Comparison of ENCODE assay signal across 12 cellular contexts in genomic region chr5:139383275-139383992, GRCh38. TPM values are rescaled to one million over a fixed set of nuclear protein-coding genes. Genes with fewer than 3 reads are reported as not detected.
DNase-seq lines count a peak whose midpoint lies in the region; ATAC-seq, FAIRE-seq and TF ChIP-seq lines count a peak whose summit lies in the region.
"Had no signal": no experiment of that assay in that cellular context is flagged by ENCODE, and none has a peak within 500 bp of the region (broad histone marks: within the 10 kb centered on the region; RNA-seq: fewer than 3 reads in every experiment).

SLC23A1 (minus strand) TSS chr5:139383297; CDS start chr5:139383253, 44 bp downstream.

- no peaks in the 10 kb centered on the region for H3K27me3 Mint-ChIP-seq in CD4-positive, alpha-beta T cell
- H3K27me3 Mint-ChIP-seq: stimulated activated naive CD8-positive, alpha-beta T cell treated with anti-CD3 and anti-CD28 coated beads, Interleukin-15, Interleukin-2, amounts not matched to agents 100 ng/mL and 50 ng/mL, for 24 hours had no signal

- POLR2A ChIA-PET in CD4-positive, alpha-beta T cell (lab: Charles Lee): no interaction called here
- POLR2A ChIA-PET in GM12878 (lab: Charles Lee): no interaction called here

- no peak within 1 kb of the TSS for H3K9ac ChIP-seq in GM12878 (ENCODE audit: control insufficient read depth, insufficient read depth, low read length)
- H3K9ac ChIP-seq in mucosa of stomach (ENCODE audit: low read length): peak within 1 kb of the TSS; percentile 72

- no TSS peak for BruUV-seq in GM12878 (replicated peaks; lab: Mats Ljungman, UMichigan)

- intact Hi-C loops in CD4-positive, alpha-beta T cell (cut with DNase I, micrococcal nuclease): no loop called here
- intact Hi-C loops in GM12878 (cut with micrococcal nuclease; ENCODE audit: unreplicated experiment): no loop called here

- DNase-seq in CD4-positive, alpha-beta T cell: no peak
- DNase-seq in HK-2 (ENCODE audit: unreplicated experiment) (peak; percentile 48), GM12878 (ENCODE audit: low read depth, low spot score) (no peak), cerebellar nuclear complex (lab: John Stamatoyannopoulos, UW) (no peak)
- DNase-seq: effector memory CD4-positive, alpha-beta T cell; NCI-H2029 had no signal

- 76% methylated on average over 10 of the region's 10 CpGs for whole genome bisulfite sequencing in GM12878 (ENCODE audit: insufficient coverage, insufficient replicate concordance, low lambda C conversion rate, missing lambda C conversion rate)

- in situ Hi-C loops in GM12878 (cut with MboI): no loop called here

- no peak for TF ChIP-seq EP300 in GM12878 (IDR thresholded peaks at IDR 0.05; ENCODE audit: borderline replicate concordance in 1 of 2, control insufficient read depth in 1 of 2, low read depth in 2 of 2, low read length in 2 of 2)

- no peak for TF ChIP-seq POLR2A in GM12878 (IDR thresholded peaks at IDR 0.05; ENCODE audit: low read depth, low read length)

- H3K4me3 Mint-ChIP-seq in CD4-positive, alpha-beta T cell: peak within 1 kb of the TSS; percentile 38
- H3K4me3 Mint-ChIP-seq: stimulated activated naive CD8-positive, alpha-beta T cell treated with anti-CD3 and anti-CD28 coated beads, Interleukin-15, Interleukin-2, amounts not matched to agents 100 ng/mL and 50 ng/mL, for 24 hours had no signal

- no peak for TF ChIP-seq CTCF in CD4-positive, alpha-beta T cell (IDR thresholded peaks at IDR 0.05)
- no peak for TF ChIP-seq CTCF in GM12878 (IDR thresholded peaks at IDR 0.05 in 2 of 3, conservative IDR thresholded peaks at IDR 0.05 in 1 of 3; ENCODE audit: control insufficient read depth in 2 of 3, extremely low read depth in 1 of 3, insufficient read depth in 1 of 3, low read depth in 3 of 3, low read length in 3 of 3)

- H3K36me3 ChIP-seq in GM12878 (ENCODE audit: control insufficient read depth in 2 of 2, insufficient read depth in 2 of 2, low read length in 1 of 2) (no peaks in the 10 kb centered on the region; a peak in 2 of 4 replicates), mucosa of stomach (ENCODE audit: control insufficient read depth, insufficient read depth, low read length) (no peaks in the 10 kb centered on the region)

- CTCF ChIA-PET in CD4-positive, alpha-beta T cell (lab: Charles Lee): no interaction called here
- CTCF ChIA-PET in GM12878 (lab: Yijun Ruan, JAX): no interaction called here

- no peak for FAIRE-seq in GM12878 (lab: Jason Lieb, UNC)

- no peak within 1 kb of the TSS for H3K4me2 ChIP-seq in GM12878 (ENCODE audit: control insufficient read depth, insufficient read depth)

- H3K27ac ChIP-seq in CD4-positive, alpha-beta T cell (ENCODE audit: low read depth, low read length): no peak within 1 kb of the TSS
- H3K27ac ChIP-seq in GM12878 (ENCODE audit: control insufficient read depth, insufficient read depth): no peak within 1 kb of the TSS

- H4K20me1 ChIP-seq in GM12878 (ENCODE audit: control insufficient read depth, insufficient read depth): no peaks in the 10 kb centered on the region

- no peak within 1 kb of the TSS for H2AFZ ChIP-seq in GM12878 (ENCODE audit: control insufficient read depth, low read depth, low read length)

- H3K4me1 Mint-ChIP-seq in CD4-positive, alpha-beta T cell (ENCODE audit: low read depth): peaks cover 27% of the 10 kb centered on the region

- H3K9me3 ChIP-seq in CD4-positive, alpha-beta T cell (ENCODE audit: control insufficient read depth, low read length): no peaks in the 10 kb centered on the region
- no peaks in the 10 kb centered on the region for H3K9me3 ChIP-seq in GM12878 (replicated peaks; ENCODE audit: control insufficient read depth, insufficient read depth, low read length)
- H3K9me3 ChIP-seq in mucosa of stomach (ENCODE audit: control insufficient read depth, low read length): no peaks in the 10 kb centered on the region

- H3K27me3 ChIP-seq in CD4-positive, alpha-beta T cell (ENCODE audit: control insufficient read depth, insufficient read depth, low read length): no peaks in the 10 kb centered on the region
- H3K27me3 ChIP-seq in GM12878 (replicated peaks in 1 of 2; ENCODE audit: control insufficient read depth in 2 of 2, insufficient read depth in 2 of 2, low read length in 1 of 2): no peaks in the 10 kb centered on the region
- no peaks in the 10 kb centered on the region for H3K27me3 ChIP-seq in mucosa of stomach (ENCODE audit: control insufficient read depth, insufficient read depth, low read length)

- TF ChIP-seq RAD21 in GM12878 (IDR thresholded peaks at IDR 0.05; ENCODE audit: insufficient read depth, low read depth, low read length): no peak

- RAD21 ChIA-PET in GM12878 (lab: Charles Lee; ENCODE audit: unreplicated experiment): no interaction called here

- H3K9me3 Mint-ChIP-seq in CD4-positive, alpha-beta T cell: no peaks in the 10 kb centered on the region
- H3K9me3 Mint-ChIP-seq: stimulated activated naive CD8-positive, alpha-beta T cell treated with anti-CD3 and anti-CD28 coated beads, Interleukin-15, Interleukin-2, amounts not matched to agents 100 ng/mL and 50 ng/mL, for 24 hours had no signal

- peak within 1 kb of the TSS; percentile 27 for H3K27ac Mint-ChIP-seq in CD4-positive, alpha-beta T cell

- H3K4me3 ChIP-seq in GM12878 (no peak within 1 kb of the TSS), mucosa of stomach (ENCODE audit: low read length) (no peak within 1 kb of the TSS)

- SMC1A ChIA-PET in GM12878 (lab: Charles Lee; ENCODE audit: uncharacterized antibody, unreplicated experiment): no interaction called here

- peaks cover 32% of the 10 kb centered on the region for H3K4me1 ChIP-seq in GM12878 (ENCODE audit: control insufficient read depth, insufficient read depth, low read length)
- H3K4me1 ChIP-seq in mucosa of stomach (ENCODE audit: control insufficient read depth, insufficient read depth, low read length): peaks cover 44% of the 10 kb centered on the region

- no peak for ATAC-seq in CD4-positive, alpha-beta T cell (ENCODE audit: poor library complexity)
- no peak for ATAC-seq in GM12878
- no peak for ATAC-seq in GM18519 (IDR thresholded peaks at IDR 0.05; ENCODE audit: low FRiP score, unreplicated experiment)
- ATAC-seq in HG03571 (IDR thresholded peaks at IDR 0.05; ENCODE audit: unreplicated experiment): no peak
- ATAC-seq in GM21360 (IDR thresholded peaks at IDR 0.05; ENCODE audit: unreplicated experiment): no peak

- peaks cover 17% of the 10 kb centered on the region for H3K79me2 ChIP-seq in GM12878 (ENCODE audit: control insufficient read depth, insufficient read depth, low read length)

- no peaks in the 10 kb centered on the region for H3K36me3 Mint-ChIP-seq in CD4-positive, alpha-beta T cell (ENCODE audit: low read depth)

TF ChIP-seq in GM12878, 131 proteins besides CTCF, POLR2A, EP300 and RAD21:
- TF ChIP-seq SMAD1 (IDR thresholded peaks at IDR 0.05; ENCODE audit: low read depth, partially characterized antibody) (peak; percentile 55), MAX (IDR thresholded peaks at IDR 0.05; ENCODE audit: low read depth, low read length) (no peak)

RNA-seq across cellular contexts. Expression of gene SLC23A1, which starts in this region (rescaled TPM):
- total RNA-seq in CD4-positive, alpha-beta T cell: not detected
- 24.3 and 24.7 TPM in 2 replicates for total RNA-seq in GM12878 (2013; cell fraction: nucleolus; rRNA removed)
- 0.98 and 1.2 TPM in 2 replicates for total RNA-seq in GM12878 (2014; rRNA removed)
- 1.7 and 2.4 TPM in 2 replicates for total RNA-seq in GM12878 (2014; rRNA removed; fragmentation: Illumina TruSeq; extraction: Trizol)
- total RNA-seq in GM12878 (2021): 4.1 and 4.7 TPM in 2 replicates
- 1.2 TPM for polyA plus RNA-seq in GM12878 (2011; ENCODE audit: low read depth)
- polyA plus RNA-seq in GM12878 (2011; rRNA removed): 1.1 and 1.5 TPM in 2 replicates
- polyA plus RNA-seq in GM12878 (2011; cell fraction: cytosol; rRNA removed): 1.2 and 1.3 TPM in 2 replicates
- polyA plus RNA-seq in GM12878 (2011; cell fraction: nucleus; rRNA removed): 18.8 and 22.0 TPM in 2 replicates
- 3.3 and 4.3 TPM in 2 replicates for polyA plus RNA-seq in GM12878 (2012)
- 0.95 and 1.7 TPM in 2 replicates for polyA plus RNA-seq in GM12878 (2014; fragmentation: Illumina TruSeq; extraction: Trizol)
- under 1 TPM; 0.35 to 0.74 TPM for polyA plus RNA-seq in GM12878 (2014; fragmentation: Nextera tagmentation; extraction: Ambion mirVana)
- 3.2 and 3.3 TPM in 2 replicates for polyA plus RNA-seq in GM12878 (2014; rRNA removed)
- 1 to 10 TPM; 1.5 to 1.6 TPM for polyA plus RNA-seq in GM12878 (2016; fragmentation: Nextera tagmentation; extraction: Ambion mirVana)
- polyA minus RNA-seq in GM12878 (2011; rRNA and poly(A)+ RNA removed): 5.6 and 11.2 TPM in 2 replicates
- polyA minus RNA-seq in GM12878 (2011; cell fraction: cytosol; rRNA and poly(A)+ RNA removed): not detected in 2 replicates
- polyA minus RNA-seq in GM12878 (2011; cell fraction: nucleus; rRNA and poly(A)+ RNA removed): 9.8 and 16.2 TPM in 2 replicates
- total RNA-seq: sciatic nerve had no signal
